ENCODE assay signal across 19 cellular contexts in genomic region chr18:50038448-50038847, GRCh38.
DNase-seq lines count a peak whose midpoint lies in the region; ATAC-seq and TF ChIP-seq lines count a peak whose summit lies in the region.
"Had no signal": no experiment of that assay in that cellular context is flagged by ENCODE, and none has a peak within 500 bp of the region (broad histone marks: within the 10 kb centered on the region; RNA-seq: fewer than 3 reads in every experiment).

No MANE protein-coding gene starts in this region.

- no peak overlapping the region for H2AFZ ChIP-seq in mesenchymal stem cell (ENCODE audit: low read depth, low read length)
- H2AFZ ChIP-seq: GM23338 had no signal

- peak; percentile 35 for DNase-seq in NOMO-1 treated with DMSO at 0.1 percent for 48 hours (lab: John Stamatoyannopoulos, UW; ENCODE audit: unreplicated experiment)
- no peak for DNase-seq in NOMO-1 treated with dmso at 0.1 percent for 144 hours (lab: John Stamatoyannopoulos, UW; ENCODE audit: unreplicated experiment)
- peak; percentile 5 for DNase-seq in M059J (ENCODE audit: low read depth)
- peak; percentile 34 for DNase-seq in astrocyte of the spinal cord (ENCODE audit: low read depth, low spot score)
- peak; percentile 49 for DNase-seq in mesenchymal stem cell
- DNase-seq in NCI-H1930 (lab: John Stamatoyannopoulos, UW): no peak
- DNase-seq in natural killer cell: no peak
- DNase-seq: activated CD4-positive, alpha-beta memory T cell treated with anti-CD3 and anti-CD28 coated beads, Interleukin-2, amount 10 ng/mL, durations not matched to agents 7 days and 5 days; activated naive CD4-positive, alpha-beta T cell treated with Interleukin-2 at 50 U/mL for 16 hours; CD8-positive, alpha-beta memory T cell; KBM-7; NCI-H2029; NCI-H774; occipital lobe; small intestine; substantia nigra had no signal

- H2BK120ac ChIP-seq in mesenchymal stem cell (ENCODE audit: low read depth, low read length): no peak overlapping the region

- H3K9me3 Mint-ChIP-seq in natural killer cell: no peaks in the 10 kb centered on the region
- H3K9me3 Mint-ChIP-seq: activated CD4-positive, alpha-beta memory T cell treated with anti-CD3 and anti-CD28 coated beads, Interleukin-2, amount 10 ng/mL, durations not matched to agents 7 days and 5 days; CD8-positive, alpha-beta memory T cell; GM23338 had no signal

- no peak overlapping the region for H3K27ac ChIP-seq in mesenchymal stem cell (ENCODE audit: low read length, poor library complexity, severe bottlenecking)

- intact Hi-C loops in natural killer cell (cut with micrococcal nuclease): no loop called here

- H3K23ac ChIP-seq in mesenchymal stem cell (ENCODE audit: low read length in 2 of 2): no peak overlapping the region

- no peak overlapping the region for H2BK15ac ChIP-seq in mesenchymal stem cell (ENCODE audit: low read depth, poor library complexity, severe bottlenecking)

- no peaks in the 10 kb centered on the region for H3K9me3 ChIP-seq in mesenchymal stem cell (ENCODE audit: control insufficient read depth, low read length)

- H4K8ac ChIP-seq in mesenchymal stem cell (ENCODE audit: low read length): no peak overlapping the region

- H3K14ac ChIP-seq in mesenchymal stem cell (ENCODE audit: low read length in 2 of 2): no peak overlapping the region

- peaks cover 19 to 35% of the 10 kb centered on the region in 2 donors for H3K27me3 Mint-ChIP-seq in natural killer cell (ENCODE audit: low read depth in 2 of 2)

- no peaks in the 10 kb centered on the region for H3K36me3 Mint-ChIP-seq in natural killer cell

- TF ChIP-seq CTCF in astrocyte of the spinal cord (IDR thresholded peaks at IDR 0.05; ENCODE audit: low read depth, low read length) (no peak), natural killer cell (IDR thresholded peaks at IDR 0.05) (no peak)

- no peak overlapping the region for H3K9ac ChIP-seq in mesenchymal stem cell (ENCODE audit: low read length)

- H3K4me1 ChIP-seq in mesenchymal stem cell (ENCODE audit: control insufficient read depth, insufficient read depth, low read depth, low read length): no peaks in the 10 kb centered on the region

- H4K91ac ChIP-seq in mesenchymal stem cell (ENCODE audit: low read length): no peak overlapping the region

- H3K4ac ChIP-seq in mesenchymal stem cell (ENCODE audit: low read depth in 1 of 2, low read length in 2 of 2): no peak overlapping the region

- H3K27ac Mint-ChIP-seq in natural killer cell: no peak overlapping the region
- H3K27ac Mint-ChIP-seq: activated CD4-positive, alpha-beta memory T cell treated with anti-CD3 and anti-CD28 coated beads, Interleukin-2, amount 10 ng/mL, durations not matched to agents 7 days and 5 days; CD8-positive, alpha-beta memory T cell; GM23338 had no signal

- H2BK12ac ChIP-seq in mesenchymal stem cell (ENCODE audit: low read length in 2 of 2): no peak overlapping the region

- ATAC-seq in HG02571 (IDR thresholded peaks at IDR 0.05; ENCODE audit: unreplicated experiment): no peak
- no peak for ATAC-seq in natural killer cell
- ATAC-seq: GM23338 had no signal

- in situ Hi-C loops in astrocyte of the spinal cord (cut with HindIII; ENCODE audit: low sequenced_read_pairs): no loop called here

- H3K36me3 ChIP-seq in mesenchymal stem cell (ENCODE audit: control insufficient read depth in 1 of 2, insufficient read depth in 2 of 2, low read depth in 1 of 2, low read length in 2 of 2): no peaks in the 10 kb centered on the region

- H3K4me2 ChIP-seq in mesenchymal stem cell (ENCODE audit: low read length, poor library complexity, severe bottlenecking): peak overlapping the region; percentile 47
- H3K4me2 ChIP-seq: GM23338 had no signal

- no peak overlapping the region for H3K4me3 ChIP-seq in astrocyte of the spinal cord (ENCODE audit: low read depth, low read length)
- H3K4me3 ChIP-seq in mesenchymal stem cell (ENCODE audit: insufficient read depth in 1 of 2, low read depth in 1 of 2, low read length in 2 of 2): no peak overlapping the region
- H3K4me3 ChIP-seq: GM23338, lung had no signal

- peaks cover 3 to 4% of the 10 kb centered on the region in 2 experiments for H3K27me3 ChIP-seq in mesenchymal stem cell (ENCODE audit: control insufficient read depth in 1 of 2, insufficient read depth in 1 of 2, low read length in 2 of 2)

- 45% methylated on average over 5 of the region's 5 CpGs for WGBS in mesenchymal stem cell

- peak overlapping the region in 1 of 2 experiments; percentile 33 for H3K18ac ChIP-seq in mesenchymal stem cell (ENCODE audit: low read depth in 1 of 2, low read length in 2 of 2)

- H2BK5ac ChIP-seq in mesenchymal stem cell (ENCODE audit: low read depth, low read length, poor library complexity, severe bottlenecking): no peak overlapping the region

- no peaks in the 10 kb centered on the region for H3K79me1 ChIP-seq in mesenchymal stem cell (replicated peaks; ENCODE audit: low read length, poor library complexity, severe bottlenecking)

- H2AK5ac ChIP-seq in mesenchymal stem cell (ENCODE audit: low read length, severe bottlenecking): no peak overlapping the region

- H3K4me1 Mint-ChIP-seq in natural killer cell: no peaks in the 10 kb centered on the region
- H3K4me1 Mint-ChIP-seq: activated CD4-positive, alpha-beta memory T cell treated with anti-CD3 and anti-CD28 coated beads, Interleukin-2, amount 10 ng/mL, durations not matched to agents 7 days and 5 days; CD8-positive, alpha-beta memory T cell; GM23338 had no signal

- H3K4me3 Mint-ChIP-seq in natural killer cell: no peak overlapping the region
- H3K4me3 Mint-ChIP-seq: activated CD4-positive, alpha-beta memory T cell treated with anti-CD3 and anti-CD28 coated beads, Interleukin-2, amount 10 ng/mL, durations not matched to agents 7 days and 5 days; CD8-positive, alpha-beta memory T cell; GM23338 had no signal

Comparison
In these comparisons a context has a peak if more than half of its experiments do, and no peak if none do; other contexts are left out.
1. DNase-seq: peak in NOMO-1 treated with DMSO at 0.1 percent for 48 hours (single experiment), M059J (single experiment), astrocyte of the spinal cord (single experiment) and mesenchymal stem cell (single experiment); none in NOMO-1 treated with dmso at 0.1 percent for 144 hours (single experiment), NCI-H1930 (0 of 2) and natural killer cell (single experiment).